In genomic region chr17:43574348-43574747, GRCh38 we compare ENCODE assay signal across 18 cellular contexts. TPM values are rescaled to one million over a fixed set of nuclear protein-coding genes. Genes with fewer than 3 reads are reported as not detected.
DNase-seq lines count a peak whose midpoint lies in the region; ATAC-seq, FAIRE-seq and TF ChIP-seq lines count a peak whose summit lies in the region.
"Had no signal": no experiment of that assay in that cellular context is flagged by ENCODE, and none has a peak within 500 bp of the region (broad histone marks: within the 10 kb centered on the region; RNA-seq: fewer than 3 reads in every experiment).

No MANE protein-coding gene starts in this region.

- H3K27me3 ChIP-seq in HepG2 (ENCODE audit: control insufficient read depth in 1 of 2, insufficient read depth in 2 of 2, low read length in 2 of 2) (no peaks in the 10 kb centered on the region), right lobe of liver (no peaks in the 10 kb centered on the region), mesendoderm (ENCODE audit: insufficient read depth, low read length, poor library complexity) (no peaks in the 10 kb centered on the region), gastroesophageal sphincter (peaks cover 6% of the 10 kb centered on the region)

- WGBS in HepG2 (ENCODE audit: low lambda C conversion rate) = 75% methylated on average over 13 of the region's 13 CpGs
- WGBS in right lobe of liver (ENCODE audit: insufficient coverage, low coverage, low lambda C conversion rate, missing lambda C conversion rate) = 70% methylated on average over 11 of the region's 13 CpGs
- no CpG with 5 or more reads among the region's 13 CpGs for WGBS in mesendoderm (ENCODE audit: extremely low coverage, insufficient coverage, low lambda C conversion rate)
- WGBS in gastroesophageal sphincter (ENCODE audit: low coverage in 1 of 2), 2 donors = 71% methylated on average over 7 of the region's 13 CpGs; no CpG with 5 or more reads in 1 of the 2 donors

- no peaks in the 10 kb centered on the region for H3K79me1 ChIP-seq in mesendoderm (ENCODE audit: low read length)

- H3K36me3 Mint-ChIP-seq in WTC11 = no peaks in the 10 kb centered on the region
- no peaks in the 10 kb centered on the region for H3K36me3 Mint-ChIP-seq in type B pancreatic cell
- H3K36me3 Mint-ChIP-seq: CD8-positive, alpha-beta T cell had no signal

- H3K27ac ChIP-seq in HepG2 (ENCODE audit: extremely low read length, insufficient read depth, low read length) = peak overlapping the region; percentile 78
- no peak overlapping the region for H3K27ac ChIP-seq in right lobe of liver
- H3K27ac ChIP-seq in mesendoderm (ENCODE audit: low read depth, low read length) = no peak overlapping the region
- no peak overlapping the region for H3K27ac ChIP-seq in gastroesophageal sphincter
- H3K27ac ChIP-seq: KMS-11, SK-N-MC had no signal

- TF ChIP-seq EP300 in HepG2 (IDR thresholded peaks at IDR 0.05; ENCODE audit: low read depth in 2 of 2, low read length in 2 of 2) = no peak
- TF ChIP-seq EP300 in HepG2 (CRISPR knock-in tag; IDR thresholded peaks at IDR 0.05; ENCODE audit: borderline replicate concordance) = no peak
- no peak for TF ChIP-seq EP300 in gastroesophageal sphincter (IDR thresholded peaks at IDR 0.05)

- H3K56ac ChIP-seq in mesendoderm (ENCODE audit: low read length) = peak overlapping the region; percentile 44

- H4K8ac ChIP-seq in mesendoderm (ENCODE audit: low read depth, low read length) = no peak overlapping the region

- POLR2A ChIA-PET in HepG2 (lab: Yijun Ruan, JAX) = interaction anchor here (0.8 to 8.9 kb wide), 19 partner anchors 10 to 206 kb away, joined by 3 to 221 read pairs (median 16); partner anchors contain the start of genes DHX8 and ETV4
- POLR2A ChIA-PET in WTC11 (lab: Charles Lee) = interaction anchor here (1.2 kb wide), 1 partner anchor 103 kb away, joined by 3 read pairs; no protein-coding TSS in a partner anchor

- H3K36me3 ChIP-seq in HepG2 (replicated peaks in 1 of 2; ENCODE audit: control insufficient read depth in 1 of 2, insufficient read depth in 2 of 2, low read length in 2 of 2) (no peaks in the 10 kb centered on the region), right lobe of liver (no peaks in the 10 kb centered on the region), mesendoderm (ENCODE audit: control insufficient read depth, insufficient read depth, low read length) (no peaks in the 10 kb centered on the region), gastroesophageal sphincter (no peaks in the 10 kb centered on the region)

- CTCF ChIA-PET in HepG2 (lab: Yijun Ruan, JAX; ENCODE audit: low intra/inter-chr PET ratio, low total read pairs) = no interaction called here
- CTCF ChIA-PET in WTC11 (lab: Charles Lee) = interaction anchor here (0.6 to 7.9 kb wide), 8 partner anchors 12 to 185 kb away, joined by 3 to 97 read pairs (median 10); partner anchors contain the start of genes DHX8 and SOST

- H2AFZ ChIP-seq in HepG2 (ENCODE audit: low read length) = no peak overlapping the region
- H2AFZ ChIP-seq: GM23338 had no signal

- no peaks in the 10 kb centered on the region for H3K27me3 Mint-ChIP-seq in WTC11 (ENCODE audit: low read depth)
- H3K27me3 Mint-ChIP-seq in type B pancreatic cell = peaks cover 1% of the 10 kb centered on the region

- H2BK5ac ChIP-seq in mesendoderm (ENCODE audit: low read length) = no peak overlapping the region

- no peak for DNase-seq in HepG2 (ENCODE audit: low spot score)
- no peak for DNase-seq in right lobe of liver
- no peak for DNase-seq in WTC11 (ENCODE audit: low spot score)
- no peak for DNase-seq in mesendoderm
- no peak for DNase-seq in type B pancreatic cell (ENCODE audit: extremely low spot score, unreplicated experiment)
- DNase-seq in islet precursor cell = no peak
- no peak for DNase-seq in stimulated activated CD4-positive, alpha-beta T cell treated with anti-CD3 and anti-CD28 coated beads, Interleukin-2, amount 100 ng/mL, for 24 hours
- DNase-seq: CD8-positive, alpha-beta T cell; DMS79; NCI-H1105; NCI-H187; NCI-H345; NCI-H526 treated with DMSO at 0.1 percent for 48 hours; NK-92 treated with Interleukin-12 subunit alpha and Interleukin-12 subunit beta, amount 100 ng/mL, for 24 hours had no signal

- peaks cover 31% of the 10 kb centered on the region for H3K4me1 Mint-ChIP-seq in WTC11
- H3K4me1 Mint-ChIP-seq in type B pancreatic cell (ENCODE audit: unreplicated experiment) = peaks cover 41% of the 10 kb centered on the region

- TF ChIP-seq CTCF in HepG2 (CRISPR knock-in tag; IDR thresholded peaks at IDR 0.05) (no peak), right lobe of liver (IDR thresholded peaks at IDR 0.05) (no peak), WTC11 (IDR thresholded peaks at IDR 0.05) (no peak), type B pancreatic cell (conservative IDR thresholded peaks at IDR 0.05) (no peak), gastroesophageal sphincter (IDR thresholded peaks at IDR 0.05) (no peak)

- H3K4me3 Mint-ChIP-seq in WTC11 = no peak overlapping the region
- peak overlapping the region; percentile 23 for H3K4me3 Mint-ChIP-seq in type B pancreatic cell
- H3K4me3 Mint-ChIP-seq: CD8-positive, alpha-beta T cell; GM23338 had no signal

- H3K4me1 ChIP-seq in HepG2 (ENCODE audit: insufficient read depth, low read length) (peaks cover 91% of the 10 kb centered on the region), right lobe of liver (no peaks in the 10 kb centered on the region), mesendoderm (ENCODE audit: control insufficient read depth, low read depth, low read length) (peaks cover 1% of the 10 kb centered on the region), gastroesophageal sphincter (peaks cover 0 to 28% (median 6%) of the 10 kb centered on the region in 3 donors)

- H3K9me3 Mint-ChIP-seq in WTC11 = no peaks in the 10 kb centered on the region
- no peaks in the 10 kb centered on the region for H3K9me3 Mint-ChIP-seq in type B pancreatic cell
- H3K9me3 Mint-ChIP-seq: CD8-positive, alpha-beta T cell; GM23338 had no signal

- H3K4me2 ChIP-seq in HepG2 (ENCODE audit: low read depth, low read length) = peak overlapping the region; percentile 75
- no peak overlapping the region for H3K4me2 ChIP-seq in mesendoderm (ENCODE audit: low read length)
- H3K4me2 ChIP-seq: GM23338, KMS-11 had no signal

- no peak overlapping the region for H2AK5ac ChIP-seq in mesendoderm (ENCODE audit: low read length)

- no peak overlapping the region for H4K5ac ChIP-seq in mesendoderm (ENCODE audit: low read length)

- no peak overlapping the region for H3K4ac ChIP-seq in mesendoderm (ENCODE audit: low read depth, low read length)

- H3K9ac ChIP-seq in HepG2 (ENCODE audit: insufficient read depth, low read depth, low read length) (peak overlapping the region; percentile 53), mesendoderm (ENCODE audit: low read length) (no peak overlapping the region)
- H3K9ac ChIP-seq: KMS-11 had no signal

- H3K27ac Mint-ChIP-seq in WTC11 (0 out of 2 replicates have a peak overlapping the region, but pooled peaks have one; percentile 44), type B pancreatic cell (no peak overlapping the region)
- H3K27ac Mint-ChIP-seq: CD8-positive, alpha-beta T cell; GM23338 had no signal

- in situ Hi-C loops in HepG2 (cut with HindIII; ENCODE audit: extremely low pct_ligation_motif_present, low pct_unique_long_range_greater_than_20kb) = loop anchor here (5.0 kb wide), 1 partner anchor 47 kb away; no protein-coding TSS in a partner anchor

- H2BK15ac ChIP-seq in mesendoderm (replicated peaks; ENCODE audit: low read depth) = no peak overlapping the region

- no peak for FAIRE-seq in HepG2 (lab: Jason Lieb, UNC)

- H3K79me2 ChIP-seq in HepG2 (ENCODE audit: insufficient read depth, low read length) (no peaks in the 10 kb centered on the region), mesendoderm (ENCODE audit: control insufficient read depth, insufficient read depth, low read length) (no peaks in the 10 kb centered on the region)

- ATAC-seq in HepG2 (no peak), right lobe of liver (no peak), WTC11 (no peak), gastroesophageal sphincter (no peak)
- ATAC-seq: CD8-positive, alpha-beta T cell; GM23338 had no signal

- TF ChIP-seq POLR2A in HepG2 (IDR thresholded peaks at IDR 0.05; ENCODE audit: insufficient read depth in 1 of 2, low read depth in 2 of 2, low read length in 2 of 2) (no peak), right lobe of liver (IDR thresholded peaks at IDR 0.05) (no peak), gastroesophageal sphincter (IDR thresholded peaks at IDR 0.05) (no peak)

- intact Hi-C loops in HepG2 (cut with micrococcal nuclease; ENCODE audit: unreplicated experiment) (no loop called here), right lobe of liver (cut with DNase I) (loop anchor here in 1 of 2 donors (10.0 kb wide), 1 partner anchor 180 kb away; the partner anchor contains the start of gene SOST)

- H3K9me3 ChIP-seq in HepG2 (ENCODE audit: low read length) = no peaks in the 10 kb centered on the region
- H3K9me3 ChIP-seq in right lobe of liver = no peaks in the 10 kb centered on the region
- H3K9me3 ChIP-seq in gastroesophageal sphincter = no peaks in the 10 kb centered on the region

- no peak overlapping the region for H2BK120ac ChIP-seq in mesendoderm (ENCODE audit: low read depth, low read length)

- peak overlapping the region in 1 of 3 experiments; percentile 50; a peak in 3 of 6 replicates for H3K4me3 ChIP-seq in HepG2 (replicated peaks in 1 of 3; ENCODE audit: insufficient read depth in 1 of 3, low read depth in 2 of 3, low read length in 3 of 3)
- no peak overlapping the region for H3K4me3 ChIP-seq in right lobe of liver
- H3K4me3 ChIP-seq in mesendoderm (ENCODE audit: low read length) = no peak overlapping the region
- no peak overlapping the region for H3K4me3 ChIP-seq in gastroesophageal sphincter
- H3K4me3 ChIP-seq: GM23338, SK-N-MC had no signal

- no peak overlapping the region for H3K23ac ChIP-seq in mesendoderm (ENCODE audit: low read length)

- no peak overlapping the region for H3K18ac ChIP-seq in mesendoderm (ENCODE audit: low read length)

- no peak for TF ChIP-seq RAD21 in HepG2 (CRISPR knock-in tag; IDR thresholded peaks at IDR 0.05)

- no TSS peak for BruUV-seq in HepG2 (replicated peaks; lab: Mats Ljungman, UMichigan)

- no peaks in the 10 kb centered on the region for H4K20me1 ChIP-seq in HepG2 (ENCODE audit: insufficient read depth, low read length)

RNA-seq across cellular contexts. Expression of gene ETV4, which starts 28.2 kb away (rescaled TPM):
- total RNA-seq in HepG2 (2016; rRNA removed; fragmentation: Illumina TruSeq; extraction: Trizol) (126 and 128 TPM in 2 replicates), right lobe of liver (1 to 10 TPM in 1 of 6 experiments, under 1 TPM in 4, not detected in 1; 0.42 to 1.4 (median 0.80) TPM), WTC11 (2021) (147 to 195 TPM (median 147 TPM) in 3 replicates), type B pancreatic cell (ENCODE audit: low replicate concordance) (18.3 and 28.2 TPM in 2 replicates), gastroesophageal sphincter (1 to 10 TPM in 1 of 4 donors, under 1 TPM in 2, not detected in 1; 0.67 to 2.6 (median 0.96) TPM)
- 59.4 and 72.0 TPM in 2 replicates for total RNA-seq in HepG2 (2016; cell fraction: cytosol; rRNA removed; fragmentation: Illumina TruSeq; extraction: Trizol; ENCODE audit: low read depth)
- 106 and 130 TPM in 2 replicates for total RNA-seq in HepG2 (2016; cell fraction: insoluble cytoplasmic fraction; rRNA removed; fragmentation: Illumina TruSeq; extraction: Trizol)
- 149 and 180 TPM in 2 replicates for total RNA-seq in HepG2 (2016; cell fraction: membrane; rRNA removed; fragmentation: Illumina TruSeq; extraction: Trizol)
- 70.8 and 88.4 TPM in 2 replicates for total RNA-seq in HepG2 (2016; cell fraction: nucleus; rRNA removed; fragmentation: Illumina TruSeq; extraction: Trizol)
- 330 and 361 TPM in 2 replicates for polyA plus RNA-seq in HepG2 (2011; rRNA removed)
- polyA plus RNA-seq in HepG2 (2011; cell fraction: cytosol; rRNA removed) = 170 and 232 TPM in 2 replicates
- 463 and 506 TPM in 2 replicates for polyA plus RNA-seq in HepG2 (2011; cell fraction: nucleus; rRNA removed)
- 277 and 289 TPM in 2 replicates for polyA plus RNA-seq in HepG2 (2012)
- 120 and 136 TPM in 2 replicates for polyA plus RNA-seq in HepG2 (2016; cell fraction: cytosol; fragmentation: Illumina TruSeq; extraction: Trizol; ENCODE audit: low read depth)
- 164 and 205 TPM in 2 replicates for polyA plus RNA-seq in HepG2 (2016; cell fraction: insoluble cytoplasmic fraction; fragmentation: Illumina TruSeq; extraction: Trizol; ENCODE audit: low read depth)
- 212 and 220 TPM in 2 replicates for polyA plus RNA-seq in HepG2 (2016; cell fraction: membrane; fragmentation: Illumina TruSeq; extraction: Trizol; ENCODE audit: low read depth)
- 278 and 294 TPM in 2 replicates for polyA plus RNA-seq in HepG2 (2016; cell fraction: nucleus; fragmentation: Illumina TruSeq; extraction: Trizol; ENCODE audit: insufficient read depth, low read depth)
- 3.5 and 231 TPM in 2 replicates for polyA minus RNA-seq in HepG2 (2011; rRNA and poly(A)+ RNA removed; ENCODE audit: low replicate concordance)
- 120 and 134 TPM in 2 replicates for polyA minus RNA-seq in HepG2 (2011; cell fraction: cytosol; rRNA and poly(A)+ RNA removed)
- polyA minus RNA-seq in HepG2 (2011; cell fraction: nucleus; rRNA and poly(A)+ RNA removed) = 97.1 and 102 TPM in 2 replicates
- 116 TPM for polyA plus RNA-seq in mesendoderm (2013, experiment 1 of 2)
- polyA plus RNA-seq in mesendoderm (2013, experiment 2 of 2) = 119 TPM
- total RNA-seq: CD8-positive, alpha-beta T cell had no signal

Comparison
In these comparisons a context has a peak if more than half of its experiments do, and no peak if none do; other contexts are left out.
1. Of the 50 proteins assayed by ChIP-seq in both HepG2 and WTC11: peak only in HepG2: GABPB1; only in WTC11: none; in both: none; in neither: 49.